Comparison of ENCODE assay signal across 1 cellular context in genomic region chr10:119191881-119192280, GRCh38.
TF ChIP-seq lines count a peak whose summit lies in the region.

No MANE protein-coding gene starts in this region.

TF ChIP-seq in IMR-90, 13 proteins besides CTCF, POLR2A, EP300 and RAD21:
- TF ChIP-seq RCOR1 (IDR thresholded peaks at IDR 0.05; ENCODE audit: insufficient replicate concordance, low read length): no peak
- TF ChIP-seq MAFK (IDR thresholded peaks at IDR 0.05; ENCODE audit: low read depth, low read length): no peak
- TF ChIP-seq, protein P1, sequence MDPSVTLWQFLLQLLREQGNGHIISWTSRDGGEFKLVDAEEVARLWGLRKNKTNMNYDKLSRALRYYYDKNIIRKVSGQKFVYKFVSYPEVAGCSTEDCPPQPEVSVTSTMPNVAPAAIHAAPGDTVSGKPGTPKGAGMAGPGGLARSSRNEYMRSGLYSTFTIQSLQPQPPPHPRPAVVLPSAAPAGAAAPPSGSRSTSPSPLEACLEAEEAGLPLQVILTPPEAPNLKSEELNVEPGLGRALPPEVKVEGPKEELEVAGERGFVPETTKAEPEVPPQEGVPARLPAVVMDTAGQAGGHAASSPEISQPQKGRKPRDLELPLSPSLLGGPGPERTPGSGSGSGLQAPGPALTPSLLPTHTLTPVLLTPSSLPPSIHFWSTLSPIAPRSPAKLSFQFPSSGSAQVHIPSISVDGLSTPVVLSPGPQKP (IDR thresholded peaks at IDR 0.05; ENCODE audit: borderline replicate concordance, low read depth, low read length): no peak
- TF ChIP-seq, protein P2, sequence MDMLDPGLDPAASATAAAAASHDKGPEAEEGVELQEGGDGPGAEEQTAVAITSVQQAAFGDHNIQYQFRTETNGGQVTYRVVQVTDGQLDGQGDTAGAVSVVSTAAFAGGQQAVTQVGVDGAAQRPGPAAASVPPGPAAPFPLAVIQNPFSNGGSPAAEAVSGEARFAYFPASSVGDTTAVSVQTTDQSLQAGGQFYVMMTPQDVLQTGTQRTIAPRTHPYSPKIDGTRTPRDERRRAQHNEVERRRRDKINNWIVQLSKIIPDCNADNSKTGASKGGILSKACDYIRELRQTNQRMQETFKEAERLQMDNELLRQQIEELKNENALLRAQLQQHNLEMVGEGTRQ (IDR thresholded peaks at IDR 0.05; ENCODE audit: low read depth, low read length): no peak
- no peak for TF ChIP-seq NFE2L2 (IDR thresholded peaks at IDR 0.05; ENCODE audit: low read depth, low read length)
- no peak for TF ChIP-seq MXI1 (IDR thresholded peaks at IDR 0.05; ENCODE audit: borderline replicate concordance, low read depth, low read length)
- TF ChIP-seq FOS (IDR thresholded peaks at IDR 0.05; ENCODE audit: low read depth, low read length): no peak
- no peak for TF ChIP-seq CHD1 (IDR thresholded peaks at IDR 0.05; ENCODE audit: low read depth, low read length)
- no peak for TF ChIP-seq RFX5 (IDR thresholded peaks at IDR 0.05; ENCODE audit: low read depth, low read length)
- TF ChIP-seq MAZ (IDR thresholded peaks at IDR 0.05; ENCODE audit: borderline replicate concordance, low read depth, low read length): no peak
- no peak for TF ChIP-seq CEBPB (IDR thresholded peaks at IDR 0.05; ENCODE audit: low read depth, low read length)
- TF ChIP-seq BHLHE40 (IDR thresholded peaks at IDR 0.05; ENCODE audit: low read depth, low read length): no peak
- no peak for TF ChIP-seq SMC3 (IDR thresholded peaks at IDR 0.05; ENCODE audit: low read depth, low read length)
